25 cellular contexts compared by ENCODE assay signal in the genomic region with DNA sequence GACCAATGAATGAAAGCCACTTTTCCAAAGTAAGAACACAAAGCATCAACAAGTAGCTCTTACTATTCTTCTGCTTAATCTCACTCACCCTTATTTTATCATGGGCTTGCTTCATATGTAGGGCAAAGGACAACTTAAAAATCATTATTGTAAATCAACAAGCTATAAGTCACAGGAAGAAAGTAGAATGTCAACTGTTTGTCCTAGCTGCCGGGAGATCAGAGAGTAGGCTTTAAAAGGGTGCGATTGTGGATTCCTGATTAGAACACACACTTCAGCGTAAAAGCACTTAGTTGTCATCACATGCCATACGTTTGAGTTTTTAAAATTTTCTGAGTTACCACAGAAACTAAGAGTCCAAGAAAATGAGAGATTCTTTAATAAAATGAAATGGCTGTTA. TPM values are rescaled to one million over a fixed set of nuclear protein-coding genes. Genes with fewer than 3 reads are reported as not detected.
DNase-seq lines count a peak whose midpoint lies in the region; ATAC-seq and TF ChIP-seq lines count a peak whose summit lies in the region.
"Had no signal": no experiment of that assay in that cellular context is flagged by ENCODE, and none has a peak within 500 bp of the region (broad histone marks: within the 10 kb centered on the region; RNA-seq: fewer than 3 reads in every experiment).

No MANE protein-coding gene starts in this region.

- H3K27me3 Mint-ChIP-seq in WTC11 (ENCODE audit: low read depth) = no peaks in the 10 kb centered on the region
- peaks cover 15% of the 10 kb centered on the region for H3K27me3 Mint-ChIP-seq in activated CD4-positive, alpha-beta memory T cell treated with anti-CD3 and anti-CD28 coated beads for 36 hours

- H3K9me3 ChIP-seq in AG04450 (ENCODE audit: control insufficient read depth, insufficient read depth, low read length) = no peaks in the 10 kb centered on the region
- peaks cover 2% of the 10 kb centered on the region for H3K9me3 ChIP-seq in neuron (ENCODE audit: low read length)
- H3K9me3 ChIP-seq in esophagus squamous epithelium = no peaks in the 10 kb centered on the region
- H3K9me3 ChIP-seq: adrenal gland, prostate gland had no signal

- H3K4me1 ChIP-seq in neuron (ENCODE audit: insufficient read depth, low read length) = peaks cover 52% of the 10 kb centered on the region
- peaks cover 0 to 33% (median 6%) of the 10 kb centered on the region in 3 donors for H3K4me1 ChIP-seq in esophagus squamous epithelium
- H3K4me1 ChIP-seq: adrenal gland, prostate gland had no signal

- CTCF ChIA-PET in AG04450 (lab: Charles Lee) (interaction anchor here (0.7 to 0.9 kb wide), 2 partner anchors 47 to 222 kb away, joined by 4 read pairs; no protein-coding TSS in a partner anchor), WTC11 (lab: Charles Lee) (interaction anchor here (1.0 to 1.2 kb wide), 2 partner anchors 14 to 26 kb away, joined by 3 to 4 read pairs; no protein-coding TSS in a partner anchor)
- CTCF ChIA-PET in activated CD4-positive, alpha-beta memory T cell treated with anti-CD3 and anti-CD28 coated beads for 36 hours (lab: Charles Lee) = no interaction called here

- 0 out of 2 replicates have a peak overlapping the region, but pooled peaks have one; percentile 1 for H3K4me3 ChIP-seq in AG04450 (ENCODE audit: low read depth, low read length)
- H3K4me3 ChIP-seq in fibroblast of pulmonary artery (replicated peaks; ENCODE audit: low read depth, low read length) = peak overlapping the region; percentile 65
- peak overlapping the region; percentile 10 for H3K4me3 ChIP-seq in neuron (ENCODE audit: low read length)
- H3K4me3 ChIP-seq in esophagus squamous epithelium = no peak overlapping the region
- H3K4me3 ChIP-seq: adrenal gland, prostate gland, SK-N-MC had no signal

- H3K36me3 Mint-ChIP-seq in WTC11 = no peaks in the 10 kb centered on the region
- no peaks in the 10 kb centered on the region for H3K36me3 Mint-ChIP-seq in activated CD4-positive, alpha-beta memory T cell treated with anti-CD3 and anti-CD28 coated beads for 36 hours
- H3K36me3 Mint-ChIP-seq: activated CD8-positive, alpha-beta memory T cell treated with anti-CD3 and anti-CD28 coated beads, Interleukin-2, amount 10 ng/mL, durations not matched to agents 7 days and 5 days had no signal

- no peak for ATAC-seq in WTC11
- no peak for ATAC-seq in left lobe of liver
- no peak for ATAC-seq in HG03139 (IDR thresholded peaks at IDR 0.05; ENCODE audit: unreplicated experiment)
- ATAC-seq: activated CD8-positive, alpha-beta memory T cell treated with anti-CD3 and anti-CD28 coated beads, Interleukin-2, amount 10 ng/mL, durations not matched to agents 7 days and 5 days; esophagus mucosa had no signal

- H3K4me3 Mint-ChIP-seq in WTC11 = no peak overlapping the region
- H3K4me3 Mint-ChIP-seq in activated CD4-positive, alpha-beta memory T cell treated with anti-CD3 and anti-CD28 coated beads for 36 hours = no peak overlapping the region
- H3K4me3 Mint-ChIP-seq: activated CD8-positive, alpha-beta memory T cell treated with anti-CD3 and anti-CD28 coated beads, Interleukin-2, amount 10 ng/mL, durations not matched to agents 7 days and 5 days; CD4-positive, alpha-beta T cell had no signal

- H3K36me3 ChIP-seq in neuron (ENCODE audit: insufficient read depth, low read length) (peaks cover 2% of the 10 kb centered on the region), esophagus squamous epithelium (no peaks in the 10 kb centered on the region)
- H3K36me3 ChIP-seq: adrenal gland, prostate gland had no signal

- TF ChIP-seq POLR2A in esophagus squamous epithelium (IDR thresholded peaks at IDR 0.05) = no peak

- TF ChIP-seq CTCF in AG04450 (IDR thresholded peaks at IDR 0.05; ENCODE audit: low read depth, low read length) (no peak), WTC11 (IDR thresholded peaks at IDR 0.05) (no peak), fibroblast of pulmonary artery (IDR thresholded peaks at IDR 0.05; ENCODE audit: low read length, missing control alignments) (no peak), esophagus squamous epithelium (IDR thresholded peaks at IDR 0.05) (no peak)

- H2AFZ ChIP-seq in neuron (ENCODE audit: low read depth, low read length) = no peak overlapping the region

- no peaks in the 10 kb centered on the region for H3K9me3 Mint-ChIP-seq in WTC11
- H3K9me3 Mint-ChIP-seq in activated CD4-positive, alpha-beta memory T cell treated with anti-CD3 and anti-CD28 coated beads for 36 hours = no peaks in the 10 kb centered on the region
- H3K9me3 Mint-ChIP-seq: CD4-positive, alpha-beta T cell had no signal

- POLR2A ChIA-PET in AG04450 (lab: Yijun Ruan, JAX) = interaction anchor here (1.5 kb wide), 1 partner anchor 29 kb away, joined by 3 read pairs; no protein-coding TSS in a partner anchor
- POLR2A ChIA-PET in WTC11 (lab: Charles Lee) = no interaction called here
- POLR2A ChIA-PET in activated CD4-positive, alpha-beta memory T cell treated with anti-CD3 and anti-CD28 coated beads for 36 hours (lab: Charles Lee) = no interaction called here

- H3K27me3 ChIP-seq in AG04450 (ENCODE audit: control insufficient read depth, insufficient read depth, low read length) = no peaks in the 10 kb centered on the region
- no peaks in the 10 kb centered on the region for H3K27me3 ChIP-seq in neuron (ENCODE audit: insufficient read depth, low read length)
- no peaks in the 10 kb centered on the region for H3K27me3 ChIP-seq in esophagus squamous epithelium
- H3K27me3 ChIP-seq: adrenal gland had no signal

- peaks cover 65% of the 10 kb centered on the region for H3K4me1 Mint-ChIP-seq in WTC11
- peaks cover 5% of the 10 kb centered on the region for H3K4me1 Mint-ChIP-seq in activated CD4-positive, alpha-beta memory T cell treated with anti-CD3 and anti-CD28 coated beads for 36 hours (ENCODE audit: low read depth)

- H3K27ac ChIP-seq in AG04450 (ENCODE audit: low read depth, low read length) (no peak overlapping the region), esophagus squamous epithelium (peak overlapping the region in 1 of 4 donors; percentile 3)
- H3K27ac ChIP-seq: adrenal gland, prostate gland, SK-N-MC had no signal

- 71 to 75% methylated on average over 4 of the region's 4 CpGs for WGBS in esophagus squamous epithelium, 2 donors

- no peak overlapping the region for H3K27ac Mint-ChIP-seq in WTC11
- no peak overlapping the region for H3K27ac Mint-ChIP-seq in activated CD4-positive, alpha-beta memory T cell treated with anti-CD3 and anti-CD28 coated beads for 36 hours
- H3K27ac Mint-ChIP-seq: activated CD8-positive, alpha-beta memory T cell treated with anti-CD3 and anti-CD28 coated beads, Interleukin-2, amount 10 ng/mL, durations not matched to agents 7 days and 5 days; CD4-positive, alpha-beta T cell had no signal

- DNase-seq in AG04450 (ENCODE audit: low read depth, low spot score) (no peak), WTC11 (ENCODE audit: low spot score) (no peak), fibroblast of pulmonary artery (ENCODE audit: low read depth) (no peak), left lobe of liver (ENCODE audit: low spot score) (no peak), esophagus squamous epithelium (lab: John Stamatoyannopoulos, UW) (no peak)
- no peak for DNase-seq in activated CD4-positive, alpha-beta memory T cell treated with anti-CD3 and anti-CD28 coated beads for 36 hours
- DNase-seq: activated CD4-positive, CD25-positive, alpha-beta regulatory T cell treated with anti-CD3 and anti-CD28 coated beads, Interleukin-2, amount 50 U/mL, for 72 hours; activated CD8-positive, alpha-beta memory T cell treated with anti-CD3 and anti-CD28 coated beads, Interleukin-2, amount 10 ng/mL, durations not matched to agents 7 days and 5 days; adrenal gland; CD4-positive, alpha-beta T cell; dermis blood vessel endothelial cell; DMS79 treated with DMSO at 0.1 percent for 48 hours; HCEC 1CT; head of caudate nucleus; islet precursor cell; Kasumi-1; NCI-H1417 treated with DMSO at 0.1 percent for 48 hours; NCI-H69; OCI-M1; stimulated activated naive CD4-positive, alpha-beta T cell had no signal

- intact Hi-C loops in activated CD4-positive, alpha-beta memory T cell treated with anti-CD3 and anti-CD28 coated beads for 36 hours (cut with micrococcal nuclease) = no loop called here
- intact Hi-C loops in esophagus squamous epithelium (cut with DNase I) = no loop called here

TF ChIP-seq in WTC11, 78 proteins besides CTCF, POLR2A, EP300 and RAD21 (continues in another document):
- no peak for TF ChIP-seq HMGXB4 (CRISPR knock-in tag; IDR thresholded peaks at IDR 0.05)
- TF ChIP-seq, protein P1, sequence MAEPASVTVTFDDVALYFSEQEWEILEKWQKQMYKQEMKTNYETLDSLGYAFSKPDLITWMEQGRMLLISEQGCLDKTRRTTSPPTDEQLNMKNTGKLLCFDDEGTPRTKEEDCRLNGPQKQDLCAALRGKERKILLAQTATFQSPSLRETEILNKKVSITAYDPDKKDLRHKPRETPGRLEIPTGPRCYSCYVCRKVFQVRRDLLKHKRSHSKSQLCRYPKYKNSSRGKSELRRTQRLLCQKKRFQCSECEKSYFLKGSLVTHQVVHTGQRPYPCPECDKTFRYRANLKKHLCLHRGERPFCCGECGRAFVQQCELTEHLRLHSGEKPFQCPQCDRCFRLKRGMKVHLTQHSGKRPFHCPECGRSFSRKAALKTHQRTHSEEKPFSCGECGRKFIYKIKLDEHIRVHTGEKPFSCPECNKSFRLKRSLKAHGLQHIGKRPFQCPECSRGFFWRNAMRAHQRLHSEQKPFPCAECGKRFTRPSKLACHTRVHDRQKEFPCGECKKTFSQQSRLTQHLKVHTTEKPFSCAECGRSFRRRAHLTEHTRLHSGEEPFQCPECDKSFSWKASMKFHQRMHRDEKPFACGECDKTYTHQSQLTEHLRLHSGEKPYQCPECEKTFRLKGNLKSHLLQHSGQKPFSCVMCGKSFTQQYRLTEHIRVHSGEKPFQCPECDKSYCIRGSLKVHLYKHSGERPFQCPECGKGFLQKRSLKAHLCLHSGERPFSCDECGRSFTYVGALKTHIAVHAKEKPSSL (CRISPR knock-in tag; conservative IDR thresholded peaks at IDR 0.05) = no peak

RNA-seq across cellular contexts. Expression of gene NHSL1, which starts 44.4 kb away (rescaled TPM):
- 10.2 and 10.5 TPM in 2 replicates for polyA plus RNA-seq in AG04450 (2011; rRNA removed)
- 58.7 and 81.5 TPM in 2 replicates for polyA minus RNA-seq in AG04450 (2011; rRNA and poly(A)+ RNA removed)
- 22.9 to 31.1 TPM (median 23.1 TPM) in 3 replicates for total RNA-seq in WTC11 (2021)
- total RNA-seq in left lobe of liver = 59.8 TPM
- under 1 TPM; 0.53 to 0.95 TPM for total RNA-seq in activated CD4-positive, alpha-beta memory T cell treated with anti-CD3 and anti-CD28 coated beads for 36 hours
- 10 to 100 TPM; 13.1 to 58.2 (median 32.0) TPM for total RNA-seq in esophagus squamous epithelium

Comparison
In these comparisons a context has a peak if more than half of its experiments do, and no peak if none do; other contexts are left out.
1. H3K4me3 ChIP-seq: peak in AG04450 (single experiment), fibroblast of pulmonary artery (single experiment) and neuron (single experiment); none in esophagus squamous epithelium (0 of 4).
2. RNA of gene NHSL1, which starts 44.4 kb away (total RNA-seq): 59.8 TPM in left lobe of liver (single experiment), 13.1 to 58.2 TPM in esophagus squamous epithelium and 22.9 to 31.1 TPM in WTC11; 0.53 to 0.95 TPM in activated CD4-positive, alpha-beta memory T cell treated with anti-CD3 and anti-CD28 coated beads for 36 hours; every median in the first group is over 4 times any median in the second.